Comparison of ENCODE assay signal across 12 cellular contexts in genomic region chr6:3389390-3390167, GRCh38.
DNase-seq lines count a peak whose midpoint lies in the region; ATAC-seq and TF ChIP-seq lines count a peak whose summit lies in the region.
"Had no signal": no experiment of that assay in that cellular context is flagged by ENCODE, and none has a peak within 500 bp of the region (broad histone marks: within the 10 kb centered on the region; RNA-seq: fewer than 3 reads in every experiment).

No MANE protein-coding gene starts in this region.

- H4K20me1 ChIP-seq in IMR-90 (ENCODE audit: insufficient read depth, low read length): no peaks in the 10 kb centered on the region

- H3K23ac ChIP-seq in IMR-90 (ENCODE audit: low read depth, low read length): no peak overlapping the region

- H3K27ac ChIP-seq in IMR-90 (ENCODE audit: insufficient read depth, low read length) (no peak overlapping the region), left lung (no peak overlapping the region), substantia nigra (ENCODE audit: low read depth, low read length, poor library complexity, severe bottlenecking) (peak overlapping the region; percentile 99)

- H3K36me3 ChIP-seq in IMR-90 (ENCODE audit: control insufficient read depth, insufficient read depth, low read length): no peaks in the 10 kb centered on the region
- H3K36me3 ChIP-seq in left lung: no peaks in the 10 kb centered on the region

- TF ChIP-seq RAD21 in IMR-90 (IDR thresholded peaks at IDR 0.05; ENCODE audit: low read length): no peak

- CTCF ChIA-PET in IMR-90 (lab: Yijun Ruan, JAX): no interaction called here

- ATAC-seq in IMR-90 (ENCODE audit: low read depth) (no peak), left lung (peak; percentile 29), HG03095 (IDR thresholded peaks at IDR 0.05; ENCODE audit: unreplicated experiment) (no peak), HG03442 (IDR thresholded peaks at IDR 0.05; ENCODE audit: unreplicated experiment) (no peak)
- ATAC-seq in natural killer cell treated with Interleukin-12 subunit alpha and Interleukin-12 subunit beta and Interleukin-15 and Interleukin-18, amount 100 ng/mL, for 72 hours: no peak

- no peaks in the 10 kb centered on the region for H3K4me1 Mint-ChIP-seq in natural killer cell treated with Interleukin-12 subunit alpha and Interleukin-12 subunit beta and Interleukin-15 and Interleukin-18, amount 100 ng/mL, for 72 hours (ENCODE audit: low read depth in 2 of 2)

- H2BK5ac ChIP-seq in IMR-90 (ENCODE audit: low read depth, low read length, poor library complexity, severe bottlenecking): no peak overlapping the region

- H3K79me1 ChIP-seq in IMR-90 (ENCODE audit: low read depth in 1 of 2, low read length in 2 of 2): no peaks in the 10 kb centered on the region

- POLR2A ChIA-PET in IMR-90 (lab: Charles Lee; ENCODE audit: unreplicated experiment): no interaction called here

- dilution Hi-C loops in IMR-90 (cut with HindIII; ENCODE audit: low sequenced_read_pairs, unreplicated experiment): no loop called here

- H4K8ac ChIP-seq in IMR-90 (ENCODE audit: low read depth in 2 of 2, low read length in 2 of 2): no peak overlapping the region

- H3K4me1 ChIP-seq in IMR-90 (ENCODE audit: control insufficient read depth, insufficient read depth, low read length): no peaks in the 10 kb centered on the region
- no peaks in the 10 kb centered on the region for H3K4me1 ChIP-seq in left lung

- TF ChIP-seq CTCF in IMR-90 (conservative IDR thresholded peaks at IDR 0.05; ENCODE audit: low read depth, low read length) (no peak), left lung (IDR thresholded peaks at IDR 0.05) (no peak)

- H3K4ac ChIP-seq in IMR-90 (ENCODE audit: low read depth, low read length): no peak overlapping the region

- peaks cover 4% of the 10 kb centered on the region; the same call in 1 of the 2 replicates for H3K9me1 ChIP-seq in IMR-90 (ENCODE audit: insufficient read depth, low read length)

- H3K27me3 Mint-ChIP-seq in natural killer cell treated with Interleukin-12 subunit alpha and Interleukin-12 subunit beta and Interleukin-15 and Interleukin-18, amount 100 ng/mL, for 72 hours: peaks cover 12 to 14% of the 10 kb centered on the region in 2 donors

- H3K27me3 ChIP-seq in IMR-90 (ENCODE audit: control insufficient read depth, insufficient read depth, low read length): peaks cover 57% of the 10 kb centered on the region
- no peaks in the 10 kb centered on the region for H3K27me3 ChIP-seq in left lung

- H3K9me3 ChIP-seq in IMR-90 (ENCODE audit: control insufficient read depth, insufficient read depth, low read length) (0 out of 2 replicates have a peak, but pooled peaks cover 2% of the 10 kb centered on the region), left lung (no peaks in the 10 kb centered on the region)

- intact Hi-C loops in IMR-90 (cut with micrococcal nuclease): no loop called here
- intact Hi-C loops in left lung (cut with DNase I): no loop called here

- no peak overlapping the region for H3K4me3 Mint-ChIP-seq in natural killer cell treated with Interleukin-12 subunit alpha and Interleukin-12 subunit beta and Interleukin-15 and Interleukin-18, amount 100 ng/mL, for 72 hours

- no peak overlapping the region for H2BK120ac ChIP-seq in IMR-90 (ENCODE audit: low read depth, low read length)

- H3K14ac ChIP-seq in IMR-90 (replicated peaks; ENCODE audit: low read depth, low read length): no peak overlapping the region

- H3K27ac Mint-ChIP-seq in natural killer cell treated with Interleukin-12 subunit alpha and Interleukin-12 subunit beta and Interleukin-15 and Interleukin-18, amount 100 ng/mL, for 72 hours: no peak overlapping the region

- H4K91ac ChIP-seq in IMR-90 (ENCODE audit: insufficient read depth, low read depth, low read length): no peak overlapping the region

- no peak for TF ChIP-seq POLR2A in IMR-90 (IDR thresholded peaks at IDR 0.05; ENCODE audit: low read depth, low read length)

- H2BK20ac ChIP-seq in IMR-90 (ENCODE audit: low read depth, low read length): no peak overlapping the region

- H2AK9ac ChIP-seq in IMR-90 (replicated peaks; ENCODE audit: low read depth, low read length, poor library complexity): no peak overlapping the region

- no peak overlapping the region for H3K56ac ChIP-seq in IMR-90 (ENCODE audit: extremely low read depth, insufficient read depth, low read length)

- H2BK15ac ChIP-seq in IMR-90 (ENCODE audit: low read depth, low read length): no peak overlapping the region

- in situ Hi-C loops in IMR-90 (cut with MboI; ENCODE audit: low sequenced_read_pairs): no loop called here

- 74% methylated on average over 4 of the region's 15 CpGs; no CpG with 5 or more reads in 1 of the 2 experiments for WGBS in IMR-90 (ENCODE audit: extremely low coverage in 2 of 2, insufficient read length in 1 of 2), 2 experiments

- DNase-seq in IMR-90 (peak; percentile 16), dermis microvascular lymphatic vessel endothelial cell (ENCODE audit: low read depth in 2 of 2) (peak; percentile 61 to 63), left lung (no peak), substantia nigra (lab: John Stamatoyannopoulos, UW) (peak in 27 of 49 donors; percentile 28 to 81 (median 64))
- DNase-seq in stimulated activated naive CD4-positive, alpha-beta T cell (lab: John Stamatoyannopoulos, UW): no peak
- DNase-seq in natural killer cell treated with Interleukin-12 subunit alpha and Interleukin-12 subunit beta and Interleukin-15 and Interleukin-18, amount 100 ng/mL, for 72 hours (ENCODE audit: low spot score): no peak
- DNase-seq: activated CD4-positive, CD25-positive, alpha-beta regulatory T cell treated with anti-CD3 and anti-CD28 coated beads, Interleukin-2, amount 50 U/mL, for 72 hours; activated naive CD4-positive, alpha-beta T cell treated with anti-CD3 and anti-CD28 coated beads, Interleukin-2, amount 50 U/mL, for 16 hours; Calu3; NCI-H1436 had no signal

- H3K4me3 ChIP-seq in IMR-90 (ENCODE audit: insufficient read depth, low read depth, low read length) (no peak overlapping the region), left lung (no peak overlapping the region)

- no peaks in the 10 kb centered on the region for H3K9me3 Mint-ChIP-seq in natural killer cell treated with Interleukin-12 subunit alpha and Interleukin-12 subunit beta and Interleukin-15 and Interleukin-18, amount 100 ng/mL, for 72 hours

- BruUV-seq in IMR-90 (replicated peaks; lab: Mats Ljungman, UMichigan): no TSS peak

- H2AK5ac ChIP-seq in IMR-90 (ENCODE audit: low read depth, low read length): no peak overlapping the region

- H3K36me3 Mint-ChIP-seq in natural killer cell treated with Interleukin-12 subunit alpha and Interleukin-12 subunit beta and Interleukin-15 and Interleukin-18, amount 100 ng/mL, for 72 hours: no peaks in the 10 kb centered on the region

- H3K9ac ChIP-seq in IMR-90 (ENCODE audit: low read depth, low read length): no peak overlapping the region

- no peak overlapping the region for H4K5ac ChIP-seq in IMR-90 (ENCODE audit: low read depth, low read length)

- no peak overlapping the region for H2AFZ ChIP-seq in IMR-90 (replicated peaks; ENCODE audit: low read length, poor library complexity)

- no peak overlapping the region for H3K18ac ChIP-seq in IMR-90 (ENCODE audit: low read depth, low read length)

- H3K4me2 ChIP-seq in IMR-90 (ENCODE audit: low read depth, low read length): no peak overlapping the region

TF ChIP-seq in IMR-90, 13 proteins besides CTCF, POLR2A, EP300 and RAD21:
- TF ChIP-seq ELK1 (IDR thresholded peaks at IDR 0.05; ENCODE audit: borderline replicate concordance, low read depth, low read length) (no peak), MXI1 (IDR thresholded peaks at IDR 0.05; ENCODE audit: borderline replicate concordance, low read depth, low read length) (no peak), RFX5 (IDR thresholded peaks at IDR 0.05; ENCODE audit: low read depth, low read length) (no peak), SMC3 (IDR thresholded peaks at IDR 0.05; ENCODE audit: low read depth, low read length) (no peak), RCOR1 (IDR thresholded peaks at IDR 0.05; ENCODE audit: insufficient replicate concordance, low read length) (no peak), NFE2L2 (IDR thresholded peaks at IDR 0.05; ENCODE audit: low read depth, low read length) (no peak), MAFK (IDR thresholded peaks at IDR 0.05; ENCODE audit: low read depth, low read length) (no peak), USF2 (IDR thresholded peaks at IDR 0.05; ENCODE audit: low read depth, low read length) (no peak), BHLHE40 (IDR thresholded peaks at IDR 0.05; ENCODE audit: low read depth, low read length) (no peak), MAZ (IDR thresholded peaks at IDR 0.05; ENCODE audit: borderline replicate concordance, low read depth, low read length) (no peak), CHD1 (IDR thresholded peaks at IDR 0.05; ENCODE audit: low read depth, low read length) (no peak), CEBPB (IDR thresholded peaks at IDR 0.05; ENCODE audit: low read depth, low read length) (no peak), FOS (IDR thresholded peaks at IDR 0.05; ENCODE audit: low read depth, low read length) (no peak)

Comparison
In these comparisons a context has a peak if more than half of its experiments do, and no peak if none do; other contexts are left out.
1. DNase-seq: peak in IMR-90 (single experiment), dermis microvascular lymphatic vessel endothelial cell (2 of 2) and substantia nigra (27 of 49); none in left lung (0 of 2), stimulated activated naive CD4-positive, alpha-beta T cell (0 of 6) and natural killer cell treated with Interleukin-12 subunit alpha and Interleukin-12 subunit beta and Interleukin-15 and Interleukin-18, amount 100 ng/mL, for 72 hours (single experiment).